ENCODE assay signal across 8 cellular contexts in genomic region chr22:50691521-50691920, GRCh38. TPM values are rescaled to one million over a fixed set of nuclear protein-coding genes. Genes with fewer than 3 reads are reported as not detected.
DNase-seq lines count a peak whose midpoint lies in the region; ATAC-seq and TF ChIP-seq lines count a peak whose summit lies in the region.

No MANE protein-coding gene starts in this region.

- no peak overlapping the region for H3K27ac ChIP-seq in left ventricle myocardium inferior (replicated peaks)
- H3K27ac ChIP-seq in right atrium auricular region, result no peak overlapping the region

- peak; percentile 53 for TF ChIP-seq CTCF in left ventricle myocardium inferior (IDR thresholded peaks at IDR 0.05; ENCODE audit: borderline replicate concordance)
- peak in 1 of 2 donors; percentile 30 for TF ChIP-seq CTCF in right atrium auricular region (IDR thresholded peaks at IDR 0.05)
- peak; percentile 57 for TF ChIP-seq CTCF in astrocyte of the spinal cord (IDR thresholded peaks at IDR 0.05; ENCODE audit: low read depth, low read length)

- H3K4me3 ChIP-seq in left ventricle myocardium inferior (no peak overlapping the region), right atrium auricular region (no peak overlapping the region), astrocyte of the spinal cord (ENCODE audit: low read depth, low read length) (no peak overlapping the region)

- DNase-seq in left ventricle myocardium inferior, result no peak
- no peak for DNase-seq in right atrium auricular region (ENCODE audit: low spot score)
- peak; percentile 44 for DNase-seq in NCI-H748 (lab: John Stamatoyannopoulos, UW; ENCODE audit: unreplicated experiment)
- DNase-seq in astrocyte of the spinal cord (ENCODE audit: low read depth, low spot score), result peak; percentile 35
- DNase-seq in lung microvascular endothelial cell (ENCODE audit: low read depth in 2 of 2), result peak; percentile 56 to 65
- no peak for DNase-seq in NCI-H510A (lab: John Stamatoyannopoulos, UW)

- intact Hi-C loops in left ventricle myocardium inferior (cut with micrococcal nuclease), result no loop called here

- in situ Hi-C loops in astrocyte of the spinal cord (cut with HindIII; ENCODE audit: low sequenced_read_pairs), result no loop called here

- H3K36me3 ChIP-seq in left ventricle myocardium inferior (peaks cover 13% of the 10 kb centered on the region), right atrium auricular region (no peaks in the 10 kb centered on the region)

- peaks cover 4% of the 10 kb centered on the region for H3K9me3 ChIP-seq in left ventricle myocardium inferior (replicated peaks)
- H3K9me3 ChIP-seq in right atrium auricular region, result peaks cover 0 to 4% of the 10 kb centered on the region in 2 donors

- ATAC-seq in GM18867 (IDR thresholded peaks at IDR 0.05; ENCODE audit: unreplicated experiment) (no peak), HG02610 (IDR thresholded peaks at IDR 0.05; ENCODE audit: unreplicated experiment) (no peak)

- H3K27me3 ChIP-seq in left ventricle myocardium inferior (ENCODE audit: low read depth), result peaks cover 20% of the 10 kb centered on the region
- no peaks in the 10 kb centered on the region for H3K27me3 ChIP-seq in right atrium auricular region

- H3K4me1 ChIP-seq in left ventricle myocardium inferior, result peaks cover 80% of the 10 kb centered on the region
- H3K4me1 ChIP-seq in right atrium auricular region, result peaks cover 0 to 6% of the 10 kb centered on the region in 2 donors

RNA-seq across cellular contexts. Expression of gene SHANK3, which starts 18.9 kb away (rescaled TPM):
- total RNA-seq in left ventricle myocardium inferior (23.1 TPM), right atrium auricular region (10 to 100 TPM in 1 of 2 donors, 1 to 10 TPM in 1; 8.2 to 12.3 TPM), lung microvascular endothelial cell (7.6 and 11.5 TPM in 2 replicates)

RNA-seq across cellular contexts. Expression of gene ACR, which starts 46.5 kb away (rescaled TPM):
- total RNA-seq in left ventricle myocardium inferior (0.30 TPM), right atrium auricular region (under 1 TPM in 1 of 2 donors, not detected in 1; 0.39 TPM), lung microvascular endothelial cell (under 0.01 and 0.20 TPM in 2 replicates)

Comparison
In these comparisons a context has a peak if more than half of its experiments do, and no peak if none do; other contexts are left out.
1. DNase-seq: peak in NCI-H748 (single experiment), astrocyte of the spinal cord (single experiment) and lung microvascular endothelial cell (2 of 2); none in left ventricle myocardium inferior (single experiment), right atrium auricular region (single experiment) and NCI-H510A (single experiment).